ENCODE assay signal across 27 cellular contexts in the genomic region with DNA sequence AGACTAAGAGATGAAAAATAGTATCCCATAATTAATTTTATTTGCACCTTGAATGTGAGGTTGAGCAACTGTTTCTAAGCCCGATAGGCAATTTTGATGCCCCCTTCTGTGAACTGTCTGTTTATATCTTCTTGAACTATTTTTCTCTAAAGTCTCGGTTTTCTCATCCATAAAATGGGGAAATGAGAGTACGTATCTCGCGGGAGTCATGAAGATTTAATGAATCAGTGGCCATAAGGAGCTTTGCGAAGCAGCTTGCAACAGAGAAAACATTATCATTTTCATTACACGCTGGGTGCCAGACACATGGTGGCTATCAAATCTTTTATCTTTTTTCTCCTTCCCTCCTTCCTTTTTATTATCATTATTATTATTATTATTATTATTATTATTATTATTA.
"Had no signal": no experiment of that assay in that cellular context is flagged by ENCODE, and none has a peak within 500 bp of the region (broad histone marks: within the 10 kb centered on the region; RNA-seq: fewer than 3 reads in every experiment).

No MANE protein-coding gene starts in this region.

- DNase-seq: activated CD4-positive, alpha-beta T cell treated with anti-CD3 and anti-CD28 coated beads for 48 hours; activated CD4-positive, alpha-beta T cell treated with anti-CD3 and anti-CD28 coated beads, Interleukin-2, amount 50 U/mL, for 48 hours; activated CD8-positive, alpha-beta memory T cell treated with anti-CD3 and anti-CD28 coated beads for 24 hours; activated effector memory CD4-positive, alpha-beta T cell treated with Interleukin-2 at 50 U/mL for 16 hours; activated naive CD4-positive, alpha-beta T cell treated with anti-CD3 and anti-CD28 coated beads for 36 hours; activated naive CD8-positive, alpha-beta T cell treated with anti-CD3 and anti-CD28 coated beads for 36 hours; adrenal gland; body of pancreas; dermis blood vessel endothelial cell; effector CD4-positive, alpha-beta T cell; esophagus squamous epithelium; foreskin melanocyte; heart right ventricle; mesenchymal stem cell; natural killer cell; occipital lobe; psoas muscle; stimulated activated CD4-positive, alpha-beta T cell treated with anti-CD3 and anti-CD28 coated beads, Interleukin-15, amount 100 ng/mL, for 24 hours; stimulated activated CD4-positive, alpha-beta T cell treated with anti-CD3 and anti-CD28 coated beads, Interleukin-2, amount 100 ng/mL, for 24 hours; stimulated activated naive CD4-positive, alpha-beta T cell treated with Interleukin-2 at 50 U/mL for 16 hours had no signal

- H3K4me3 ChIP-seq: adrenal gland, body of pancreas, esophagus squamous epithelium, heart right ventricle, neural progenitor cell, psoas muscle, right atrium auricular region, tibial nerve had no signal

- H3K9me3 ChIP-seq: adrenal gland, body of pancreas, esophagus squamous epithelium, right atrium auricular region had no signal

- H3K4me3 Mint-ChIP-seq: activated naive CD4-positive, alpha-beta T cell treated with anti-CD3 and anti-CD28 coated beads for 36 hours; activated naive CD8-positive, alpha-beta T cell treated with anti-CD3 and anti-CD28 coated beads for 36 hours; natural killer cell; neural progenitor cell; T-helper 2 cell treated with Interferon-gamma antibody and Interleukin-4, amounts not matched to agents 5 μg/mL and 100 μg/mL, for 36 hours had no signal

- H3K36me3 ChIP-seq: adrenal gland, esophagus squamous epithelium, heart right ventricle, neural progenitor cell, right atrium auricular region, tibial nerve had no signal

- H3K36me3 Mint-ChIP-seq: activated naive CD8-positive, alpha-beta T cell treated with anti-CD3 and anti-CD28 coated beads for 36 hours; natural killer cell; neural progenitor cell had no signal

- H3K27me3 Mint-ChIP-seq: activated naive CD8-positive, alpha-beta T cell treated with anti-CD3 and anti-CD28 coated beads for 36 hours had no signal

- ATAC-seq: activated CD4-positive, CD25-positive, alpha-beta regulatory T cell treated with anti-CD3 and anti-CD28 coated beads, Interleukin-2, amount 50 U/mL, for 24 hours; body of pancreas; heart right ventricle; natural killer cell; psoas muscle had no signal

- H3K9me3 Mint-ChIP-seq: activated naive CD4-positive, alpha-beta T cell treated with anti-CD3 and anti-CD28 coated beads for 36 hours; activated naive CD8-positive, alpha-beta T cell treated with anti-CD3 and anti-CD28 coated beads for 36 hours; natural killer cell had no signal

- H2AFZ ChIP-seq: neural progenitor cell, parathyroid adenoma had no signal

- H3K4me2 ChIP-seq: neural progenitor cell had no signal

- H3K27ac Mint-ChIP-seq: activated naive CD4-positive, alpha-beta T cell treated with anti-CD3 and anti-CD28 coated beads for 36 hours; activated naive CD8-positive, alpha-beta T cell treated with anti-CD3 and anti-CD28 coated beads for 36 hours; natural killer cell; neural progenitor cell had no signal

- H3K4me1 ChIP-seq: adrenal gland, body of pancreas, heart right ventricle, neural progenitor cell, parathyroid adenoma, psoas muscle, right atrium auricular region, tibial nerve had no signal

- H3K79me2 ChIP-seq: parathyroid adenoma had no signal

- H3K27ac ChIP-seq: adrenal gland, body of pancreas, epithelial cell of prostate, esophagus squamous epithelium, heart right ventricle, neural progenitor cell, parathyroid adenoma, psoas muscle, right atrium auricular region, tibial nerve had no signal
